In genomic region chr17:76815907-76816589, GRCh38 we compare ENCODE assay signal across 1 cellular context. TPM values are rescaled to one million over a fixed set of nuclear protein-coding genes. Genes with fewer than 3 reads are reported as not detected.
"Had no signal": no experiment of that assay in that cellular context is flagged by ENCODE, and none has a peak within 500 bp of the region (broad histone marks: within the 10 kb centered on the region; RNA-seq: fewer than 3 reads in every experiment).

No MANE protein-coding gene starts in this region.

RNA-seq across cellular contexts. Expression of gene MGAT5B, which starts 52.2 kb away (rescaled TPM):
- total RNA-seq: skeletal muscle tissue had no signal
